In genomic region chr11:73866095-73866579, GRCh38 we compare ENCODE assay signal across 1 cellular context.
TF ChIP-seq lines count a peak whose summit lies in the region.

No MANE protein-coding gene starts in this region.

TF ChIP-seq in SK-N-SH, 30 proteins besides CTCF, POLR2A, EP300 and RAD21 (continued from another document):
- TF ChIP-seq MAX (IDR thresholded peaks at IDR 0.05; ENCODE audit: low read depth), result 0 out of 2 replicates have a peak, but pooled peaks have one; percentile 10
